In genomic region chr3:170021083-170021482, GRCh38 we compare ENCODE assay signal across 1 cellular context.
TF ChIP-seq lines count a peak whose summit lies in the region.

No MANE protein-coding gene starts in this region.

TF ChIP-seq in HCT116, 20 proteins besides CTCF, POLR2A, EP300 and RAD21 (continued from another document):
- TF ChIP-seq ATF3 (IDR thresholded peaks at IDR 0.05) (no peak), FOSL1 (IDR thresholded peaks at IDR 0.05; ENCODE audit: low read depth) (no peak), SRF (IDR thresholded peaks at IDR 0.05; ENCODE audit: low read depth) (no peak), JUND (IDR thresholded peaks at IDR 0.05) (no peak), CEBPB (IDR thresholded peaks at IDR 0.05; ENCODE audit: low read depth) (no peak)
